In genomic region chr6:145224450-145224849, GRCh38 we compare ENCODE assay signal across 39 cellular contexts.
"Had no signal": no experiment of that assay in that cellular context is flagged by ENCODE, and none has a peak within 500 bp of the region (broad histone marks: within the 10 kb centered on the region; RNA-seq: fewer than 3 reads in every experiment).

No MANE protein-coding gene starts in this region.

- H3K27ac Mint-ChIP-seq: activated naive CD4-positive, alpha-beta T cell treated with anti-CD3 and anti-CD28 coated beads for 36 hours; activated naive CD4-positive, alpha-beta T cell treated with anti-CD3 and anti-CD28 coated beads, Interleukin-2, amount 10 ng/mL, durations not matched to agents 7 days and 5 days; activated naive CD4-positive, alpha-beta T cell treated with anti-CD3 and anti-CD28 coated beads, Interleukin-2, amount 50 U/mL, for 24 hours; activated naive CD4-positive, alpha-beta T cell treated with anti-CD3 and anti-CD28 coated beads, Interleukin-2, amount 50 U/mL, for 72 hours; activated naive CD8-positive, alpha-beta T cell; activated naive CD8-positive, alpha-beta T cell treated with anti-CD3 and anti-CD28 coated beads for 36 hours; activated naive CD8-positive, alpha-beta T cell treated with anti-CD3 and anti-CD28 coated beads, Interleukin-2, amount 10 ng/mL, durations not matched to agents 7 days and 5 days; activated naive CD8-positive, alpha-beta T cell treated with anti-CD3 and anti-CD28 coated beads, Interleukin-2, amount 50 U/mL, for 24 hours; activated T-cell treated with anti-CD3 and anti-CD28 coated beads, Interleukin-2, amount 50 U/mL, for 24 hours; activated T-cell treated with anti-CD3 and anti-CD28 coated beads, Interleukin-2, amount 50 U/mL, for 72 hours; activated T-helper 1 cell treated with anti-CD3 and anti-CD28 coated beads, Interleukin-12 subunit alpha, Interleukin-12 subunit beta, Interleukin-2, Interleukin-4 antibody, amounts not matched to agents 30 ng/mL and 10 ng/mL and 1 ng/mL, durations not matched to agents 14 hours and 24 hours and 36 hours; activated T-helper 17 cell treated with anti-CD3 and anti-CD28 coated beads, Interleukin-2, amount 50 U/mL, for 72 hours; activated T-helper 2 cell treated with anti-CD3 and anti-CD28 coated beads, Interferon-gamma antibody, Interleukin-2, Interleukin-4, amounts not matched to agents 10 μg/mL and 5 μg/mL and 100 μg/mL, durations not matched to agents 14 hours and 24 hours and 36 hours; brain had no signal

- H3K27me3 ChIP-seq: adrenal gland, ascending aorta, body of pancreas, brain microvascular endothelial cell, breast epithelium, cardiac muscle cell had no signal

- H3K4me1 Mint-ChIP-seq: activated naive CD4-positive, alpha-beta T cell treated with anti-CD3 and anti-CD28 coated beads, Interleukin-2, amount 10 ng/mL, durations not matched to agents 7 days and 5 days; activated naive CD4-positive, alpha-beta T cell treated with anti-CD3 and anti-CD28 coated beads, Interleukin-2, amount 50 U/mL, for 24 hours; activated naive CD8-positive, alpha-beta T cell treated with anti-CD3 and anti-CD28 coated beads for 36 hours; activated naive CD8-positive, alpha-beta T cell treated with anti-CD3 and anti-CD28 coated beads, Interleukin-2, amount 10 ng/mL, durations not matched to agents 7 days and 5 days; activated naive CD8-positive, alpha-beta T cell treated with anti-CD3 and anti-CD28 coated beads, Interleukin-2, amount 50 U/mL, for 24 hours; activated T-helper 17 cell treated with anti-CD3 and anti-CD28 coated beads, Interleukin-2, amount 50 U/mL, for 72 hours; brain; central memory CD8-positive, alpha-beta T cell had no signal

- H3K4me1 ChIP-seq: adrenal gland, ascending aorta, body of pancreas, breast epithelium had no signal

- H3K36me3 ChIP-seq: adrenal gland, ascending aorta, brain microvascular endothelial cell, breast epithelium, cardiac muscle cell had no signal

- H3K4me3 ChIP-seq: adrenal gland, ascending aorta, body of pancreas, breast epithelium, cardiac muscle cell had no signal

- H3K27me3 Mint-ChIP-seq: activated naive CD4-positive, alpha-beta T cell treated with anti-CD3 and anti-CD28 coated beads, Interleukin-2, amount 10 ng/mL, durations not matched to agents 7 days and 5 days; brain had no signal

- DNase-seq: activated effector memory CD4-positive, alpha-beta T cell treated with anti-CD3 and anti-CD28 coated beads, Interleukin-2, amount 50 U/mL, for 16 hours; activated effector memory CD4-positive, alpha-beta T cell treated with Interleukin-2 at 50 U/mL for 16 hours; activated gamma-delta T cell; activated gamma-delta T cell treated with Interleukin-2 at 50 U/mL for 16 hours; activated naive CD4-positive, alpha-beta T cell; activated naive CD4-positive, alpha-beta T cell treated with anti-CD3 and anti-CD28 coated beads for 36 hours; activated naive CD4-positive, alpha-beta T cell treated with anti-CD3 and anti-CD28 coated beads, Interleukin-2, amount 10 ng/mL, durations not matched to agents 7 days and 5 days; activated naive CD4-positive, alpha-beta T cell treated with anti-CD3 and anti-CD28 coated beads, Interleukin-2, amount 50 U/mL, for 16 hours; activated naive CD4-positive, alpha-beta T cell treated with Interleukin-2 at 50 U/mL for 16 hours; activated naive CD8-positive, alpha-beta T cell treated with anti-CD3 and anti-CD28 coated beads for 36 hours; activated naive CD8-positive, alpha-beta T cell treated with anti-CD3 and anti-CD28 coated beads, Interleukin-2, amount 10 ng/mL, durations not matched to agents 7 days and 5 days; activated naive CD8-positive, alpha-beta T cell treated with anti-CD3 and anti-CD28 coated beads, Interleukin-2, amount 50 U/mL, for 24 hours; activated T-cell treated with anti-CD3 and anti-CD28 coated beads, Interleukin-2, amount 50 U/mL, for 24 hours; activated T-cell treated with anti-CD3 and anti-CD28 coated beads, Interleukin-2, amount 50 U/mL, for 4 hours; activated T-cell treated with anti-CD3 and anti-CD28 coated beads, Interleukin-2, amount 50 U/mL, for 48 hours; activated T-cell treated with anti-CD3 and anti-CD28 coated beads, Interleukin-2, amount 50 U/mL, for 72 hours; adrenal gland; amniotic stem cell; amygdala; anterior cingulate cortex; aorta; body of pancreas; brain microvascular endothelial cell; caudate nucleus; central memory CD4-positive, alpha-beta T cell; cerebellar nuclear complex had no signal

- FAIRE-seq: astrocyte, bronchial epithelial cell had no signal

- H3K9me3 Mint-ChIP-seq: activated naive CD4-positive, alpha-beta T cell treated with anti-CD3 and anti-CD28 coated beads, Interleukin-2, amount 10 ng/mL, durations not matched to agents 7 days and 5 days; activated naive CD4-positive, alpha-beta T cell treated with anti-CD3 and anti-CD28 coated beads, Interleukin-2, amount 50 U/mL, for 24 hours; activated naive CD4-positive, alpha-beta T cell treated with anti-CD3 and anti-CD28 coated beads, Interleukin-2, amount 50 U/mL, for 72 hours; activated naive CD8-positive, alpha-beta T cell treated with anti-CD3 and anti-CD28 coated beads, Interleukin-2, amount 10 ng/mL, durations not matched to agents 7 days and 5 days; activated naive CD8-positive, alpha-beta T cell treated with anti-CD3 and anti-CD28 coated beads, Interleukin-2, amount 50 U/mL, for 24 hours; activated T-cell treated with anti-CD3 and anti-CD28 coated beads, Interleukin-2, amount 50 U/mL, for 24 hours; activated T-cell treated with anti-CD3 and anti-CD28 coated beads, Interleukin-2, amount 50 U/mL, for 4 hours; activated T-cell treated with anti-CD3 and anti-CD28 coated beads, Interleukin-2, amount 50 U/mL, for 72 hours; activated T-helper 1 cell treated with anti-CD3 and anti-CD28 coated beads, Interleukin-12 subunit alpha, Interleukin-12 subunit beta, Interleukin-2, Interleukin-4 antibody, amounts not matched to agents 30 ng/mL and 10 ng/mL and 1 ng/mL, durations not matched to agents 14 hours and 24 hours and 36 hours; activated T-helper 17 cell treated with anti-CD3 and anti-CD28 coated beads, Interleukin-2, amount 50 U/mL, for 72 hours; activated T-helper 2 cell treated with anti-CD3 and anti-CD28 coated beads, Interferon-gamma antibody, Interleukin-2, Interleukin-4, amounts not matched to agents 10 μg/mL and 5 μg/mL and 100 μg/mL, durations not matched to agents 14 hours and 24 hours and 36 hours; central memory CD8-positive, alpha-beta T cell had no signal

- H3K4me3 Mint-ChIP-seq: activated naive CD4-positive, alpha-beta T cell treated with anti-CD3 and anti-CD28 coated beads for 36 hours; activated naive CD4-positive, alpha-beta T cell treated with anti-CD3 and anti-CD28 coated beads, Interleukin-2, amount 10 ng/mL, durations not matched to agents 7 days and 5 days; activated naive CD4-positive, alpha-beta T cell treated with anti-CD3 and anti-CD28 coated beads, Interleukin-2, amount 50 U/mL, for 24 hours; activated naive CD8-positive, alpha-beta T cell; activated naive CD8-positive, alpha-beta T cell treated with anti-CD3 and anti-CD28 coated beads for 36 hours; activated naive CD8-positive, alpha-beta T cell treated with anti-CD3 and anti-CD28 coated beads, Interleukin-2, amount 10 ng/mL, durations not matched to agents 7 days and 5 days; activated naive CD8-positive, alpha-beta T cell treated with anti-CD3 and anti-CD28 coated beads, Interleukin-2, amount 50 U/mL, for 24 hours; activated T-cell treated with anti-CD3 and anti-CD28 coated beads, Interleukin-2, amount 50 U/mL, for 24 hours; activated T-cell treated with anti-CD3 and anti-CD28 coated beads, Interleukin-2, amount 50 U/mL, for 4 hours; activated T-cell treated with anti-CD3 and anti-CD28 coated beads, Interleukin-2, amount 50 U/mL, for 72 hours; activated T-helper 1 cell treated with anti-CD3 and anti-CD28 coated beads, Interleukin-12 subunit alpha, Interleukin-12 subunit beta, Interleukin-2, Interleukin-4 antibody, amounts not matched to agents 30 ng/mL and 10 ng/mL and 1 ng/mL, durations not matched to agents 14 hours and 24 hours and 36 hours; activated T-helper 17 cell treated with anti-CD3 and anti-CD28 coated beads, Interleukin-2, amount 50 U/mL, for 72 hours; brain; central memory CD8-positive, alpha-beta T cell had no signal

- H3K9me3 ChIP-seq: adrenal gland, ascending aorta, body of pancreas, breast epithelium had no signal

- ATAC-seq: activated naive CD4-positive, alpha-beta T cell treated with anti-CD3 and anti-CD28 coated beads, Interleukin-2, amount 50 U/mL, for 72 hours; activated naive CD8-positive, alpha-beta T cell treated with anti-CD3 and anti-CD28 coated beads, Interleukin-2, amount 50 U/mL, for 24 hours; activated T-cell treated with anti-CD3 and anti-CD28 coated beads, Interleukin-2, amount 50 U/mL, for 4 hours; activated T-cell treated with anti-CD3 and anti-CD28 coated beads, Interleukin-2, amount 50 U/mL, for 72 hours; activated T-helper 17 cell treated with anti-CD3 and anti-CD28 coated beads, Interleukin-2, amount 50 U/mL, for 72 hours; body of pancreas had no signal

- H3K27ac ChIP-seq: adrenal gland, ascending aorta, body of pancreas, brain microvascular endothelial cell, breast epithelium, cardiac muscle cell had no signal

- H3K36me3 Mint-ChIP-seq: activated naive CD4-positive, alpha-beta T cell treated with anti-CD3 and anti-CD28 coated beads, Interleukin-2, amount 10 ng/mL, durations not matched to agents 7 days and 5 days; activated naive CD4-positive, alpha-beta T cell treated with anti-CD3 and anti-CD28 coated beads, Interleukin-2, amount 50 U/mL, for 24 hours; activated naive CD4-positive, alpha-beta T cell treated with anti-CD3 and anti-CD28 coated beads, Interleukin-2, amount 50 U/mL, for 72 hours; activated naive CD8-positive, alpha-beta T cell; activated naive CD8-positive, alpha-beta T cell treated with anti-CD3 and anti-CD28 coated beads for 36 hours; activated naive CD8-positive, alpha-beta T cell treated with anti-CD3 and anti-CD28 coated beads, Interleukin-2, amount 10 ng/mL, durations not matched to agents 7 days and 5 days; brain had no signal
